Comparison of ENCODE assay signal across 12 cellular contexts in the genomic region with DNA sequence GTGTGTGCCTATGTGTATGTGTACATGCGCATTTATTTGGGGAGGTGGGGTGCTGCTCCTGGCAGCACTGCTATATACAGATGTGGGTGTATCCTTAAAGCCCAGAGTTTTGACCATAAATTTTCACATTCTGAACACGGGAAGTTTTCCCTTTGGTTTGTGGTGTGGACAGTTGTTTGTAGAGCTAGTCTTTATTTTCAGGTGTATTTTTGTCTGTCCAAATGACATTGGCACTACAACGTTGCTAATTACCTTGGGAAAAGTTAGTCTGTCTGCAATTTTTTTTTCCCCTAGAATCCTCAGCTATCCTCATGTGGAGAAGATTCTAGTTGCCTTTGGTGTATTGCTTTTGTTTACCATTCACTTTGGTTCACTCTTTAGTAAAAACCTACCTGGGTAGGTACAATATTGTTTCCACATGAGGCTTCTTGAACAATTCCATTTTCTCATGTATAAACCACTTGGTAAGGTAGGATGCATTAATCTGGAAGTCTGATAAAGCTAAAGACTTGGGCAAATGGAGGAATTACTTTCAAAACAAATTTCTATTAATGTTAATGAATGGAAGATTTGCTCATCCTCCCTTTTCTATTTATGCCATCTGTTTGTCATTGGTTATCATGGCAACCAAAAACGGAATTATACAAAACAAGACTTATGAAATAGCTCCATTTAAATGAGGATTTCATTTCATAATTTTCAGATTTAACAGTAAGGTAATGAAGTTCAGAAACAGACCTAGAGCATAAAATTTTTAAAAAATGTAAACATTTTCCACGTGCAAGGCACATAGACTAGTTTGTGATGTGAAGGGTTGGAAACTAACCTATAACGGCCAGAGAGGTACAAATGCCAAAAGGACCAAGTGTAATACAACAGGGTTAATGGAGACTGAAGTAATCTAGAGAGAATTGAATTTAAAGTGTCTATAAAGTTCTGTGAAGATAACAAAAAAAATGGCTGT. TPM values are rescaled to one million over a fixed set of nuclear protein-coding genes. Genes with fewer than 3 reads are reported as not detected.
DNase-seq lines count a peak whose midpoint lies in the region; ATAC-seq and TF ChIP-seq lines count a peak whose summit lies in the region.
"Had no signal": no experiment of that assay in that cellular context is flagged by ENCODE, and none has a peak within 500 bp of the region (broad histone marks: within the 10 kb centered on the region; RNA-seq: fewer than 3 reads in every experiment).

No MANE protein-coding gene starts in this region.

- POLR2A ChIA-PET in WTC11 (lab: Charles Lee): interaction anchor here (0.6 kb wide), 2 partner anchors 19 to 894 kb away, joined by 6 to 10 read pairs; no protein-coding TSS in a partner anchor

- peak overlapping the region; percentile 6 to 98 (median 96) for H3K27ac ChIP-seq in sigmoid colon
- H3K27ac ChIP-seq: RWPE1 had no signal

- no peak overlapping the region for H3K4me3 Mint-ChIP-seq in WTC11
- H3K4me3 Mint-ChIP-seq in glutamatergic neuron (ENCODE audit: unreplicated experiment): no peak overlapping the region

- intact Hi-C loops in sigmoid colon (cut with DNase I): loop anchor here (10.0 kb wide), 1 partner anchor 548 kb away; no protein-coding TSS in a partner anchor

- ATAC-seq in WTC11 (no peak), HG03460 (IDR thresholded peaks at IDR 0.05; ENCODE audit: unreplicated experiment) (no peak), HG02588 (IDR thresholded peaks at IDR 0.05; ENCODE audit: unreplicated experiment) (no peak)
- ATAC-seq: K562 had no signal

- no peaks in the 10 kb centered on the region for H3K36me3 ChIP-seq in sigmoid colon

- TF ChIP-seq CTCF in WTC11 (IDR thresholded peaks at IDR 0.05) (no peak), sigmoid colon (IDR thresholded peaks at IDR 0.05) (no peak), GM20000 (IDR thresholded peaks at IDR 0.05; ENCODE audit: extremely low read depth, missing control alignments) (no peak), glutamatergic neuron (IDR thresholded peaks at IDR 0.05; ENCODE audit: partially characterized antibody, unreplicated experiment) (no peak)

- 73 to 79% methylated on average over 6 of the region's 6 CpGs for WGBS in sigmoid colon, 2 donors

- peaks cover 27% of the 10 kb centered on the region for H3K36me3 Mint-ChIP-seq in WTC11
- H3K36me3 Mint-ChIP-seq in glutamatergic neuron (ENCODE audit: unreplicated experiment): no peaks in the 10 kb centered on the region

- H3K4me1 ChIP-seq in sigmoid colon: peaks cover 0 to 30% (median 19%) of the 10 kb centered on the region in 4 donors

- H3K4me1 Mint-ChIP-seq in WTC11: peaks cover 52% of the 10 kb centered on the region
- H3K4me1 Mint-ChIP-seq in glutamatergic neuron (ENCODE audit: low read depth, unreplicated experiment): peaks cover 4% of the 10 kb centered on the region

- H3K27me3 ChIP-seq in sigmoid colon: no peaks in the 10 kb centered on the region

- H3K9me3 Mint-ChIP-seq in WTC11: no peaks in the 10 kb centered on the region
- peaks cover 3% of the 10 kb centered on the region for H3K9me3 Mint-ChIP-seq in glutamatergic neuron (ENCODE audit: unreplicated experiment)

- CTCF ChIA-PET in WTC11 (lab: Charles Lee): interaction anchor here (1.2 to 1.6 kb wide), 4 partner anchors 18 to 333 kb away, joined by 3 to 5 read pairs (median 4); no protein-coding TSS in a partner anchor

- TF ChIP-seq POLR2A in sigmoid colon (IDR thresholded peaks at IDR 0.05): no peak

- DNase-seq in GM03348 (ENCODE audit: low spot score) (peak; percentile 8), WTC11 (ENCODE audit: low spot score) (no peak), glomerular endothelial cell (ENCODE audit: extremely low read depth, low read depth, low spot score) (peak; percentile 89), sigmoid colon (no peak), GM20000 (ENCODE audit: low spot score) (no peak), glutamatergic neuron (no peak)
- DNase-seq: activated CD4-positive, alpha-beta T cell treated with anti-CD3 and anti-CD28 coated beads for 1 hour; NCI-H2171 treated with DMSO at 0.1 percent for 48 hours had no signal

- TF ChIP-seq EP300 in sigmoid colon (IDR thresholded peaks at IDR 0.05): no peak

- peak overlapping the region; percentile 11; the same call in 1 of the 2 replicates for H3K27ac Mint-ChIP-seq in WTC11
- H3K27ac Mint-ChIP-seq in glutamatergic neuron (ENCODE audit: unreplicated experiment): no peak overlapping the region

- H3K9me3 ChIP-seq in sigmoid colon: no peaks in the 10 kb centered on the region

- H3K27me3 Mint-ChIP-seq in WTC11 (ENCODE audit: low read depth): no peaks in the 10 kb centered on the region
- peaks cover 5% of the 10 kb centered on the region for H3K27me3 Mint-ChIP-seq in glutamatergic neuron (ENCODE audit: unreplicated experiment)

- H3K4me3 ChIP-seq in sigmoid colon: peak overlapping the region in 1 of 4 donors; percentile 93
- H3K4me3 ChIP-seq: K562 had no signal

TF ChIP-seq in WTC11, 78 proteins besides CTCF, POLR2A, EP300 and RAD21 (continues in another document):
- peak; percentile 78 for TF ChIP-seq ZNF671 (CRISPR knock-in tag; IDR thresholded peaks at IDR 0.05)
- TF ChIP-seq ZNF317 (CRISPR knock-in tag; IDR thresholded peaks at IDR 0.05; ENCODE audit: borderline replicate concordance, low read depth): no peak
- TF ChIP-seq, protein P1, sequence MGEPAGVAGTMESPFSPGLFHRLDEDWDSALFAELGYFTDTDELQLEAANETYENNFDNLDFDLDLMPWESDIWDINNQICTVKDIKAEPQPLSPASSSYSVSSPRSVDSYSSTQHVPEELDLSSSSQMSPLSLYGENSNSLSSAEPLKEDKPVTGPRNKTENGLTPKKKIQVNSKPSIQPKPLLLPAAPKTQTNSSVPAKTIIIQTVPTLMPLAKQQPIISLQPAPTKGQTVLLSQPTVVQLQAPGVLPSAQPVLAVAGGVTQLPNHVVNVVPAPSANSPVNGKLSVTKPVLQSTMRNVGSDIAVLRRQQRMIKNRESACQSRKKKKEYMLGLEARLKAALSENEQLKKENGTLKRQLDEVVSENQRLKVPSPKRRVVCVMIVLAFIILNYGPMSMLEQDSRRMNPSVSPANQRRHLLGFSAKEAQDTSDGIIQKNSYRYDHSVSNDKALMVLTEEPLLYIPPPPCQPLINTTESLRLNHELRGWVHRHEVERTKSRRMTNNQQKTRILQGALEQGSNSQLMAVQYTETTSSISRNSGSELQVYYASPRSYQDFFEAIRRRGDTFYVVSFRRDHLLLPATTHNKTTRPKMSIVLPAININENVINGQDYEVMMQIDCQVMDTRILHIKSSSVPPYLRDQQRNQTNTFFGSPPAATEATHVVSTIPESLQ (CRISPR knock-in tag; IDR thresholded peaks at IDR 0.05): no peak
- peak; percentile 92; the same call in 1 of the 2 replicates for TF ChIP-seq EMX1 (CRISPR knock-in tag; IDR thresholded peaks at IDR 0.05)
- TF ChIP-seq, protein P2, sequence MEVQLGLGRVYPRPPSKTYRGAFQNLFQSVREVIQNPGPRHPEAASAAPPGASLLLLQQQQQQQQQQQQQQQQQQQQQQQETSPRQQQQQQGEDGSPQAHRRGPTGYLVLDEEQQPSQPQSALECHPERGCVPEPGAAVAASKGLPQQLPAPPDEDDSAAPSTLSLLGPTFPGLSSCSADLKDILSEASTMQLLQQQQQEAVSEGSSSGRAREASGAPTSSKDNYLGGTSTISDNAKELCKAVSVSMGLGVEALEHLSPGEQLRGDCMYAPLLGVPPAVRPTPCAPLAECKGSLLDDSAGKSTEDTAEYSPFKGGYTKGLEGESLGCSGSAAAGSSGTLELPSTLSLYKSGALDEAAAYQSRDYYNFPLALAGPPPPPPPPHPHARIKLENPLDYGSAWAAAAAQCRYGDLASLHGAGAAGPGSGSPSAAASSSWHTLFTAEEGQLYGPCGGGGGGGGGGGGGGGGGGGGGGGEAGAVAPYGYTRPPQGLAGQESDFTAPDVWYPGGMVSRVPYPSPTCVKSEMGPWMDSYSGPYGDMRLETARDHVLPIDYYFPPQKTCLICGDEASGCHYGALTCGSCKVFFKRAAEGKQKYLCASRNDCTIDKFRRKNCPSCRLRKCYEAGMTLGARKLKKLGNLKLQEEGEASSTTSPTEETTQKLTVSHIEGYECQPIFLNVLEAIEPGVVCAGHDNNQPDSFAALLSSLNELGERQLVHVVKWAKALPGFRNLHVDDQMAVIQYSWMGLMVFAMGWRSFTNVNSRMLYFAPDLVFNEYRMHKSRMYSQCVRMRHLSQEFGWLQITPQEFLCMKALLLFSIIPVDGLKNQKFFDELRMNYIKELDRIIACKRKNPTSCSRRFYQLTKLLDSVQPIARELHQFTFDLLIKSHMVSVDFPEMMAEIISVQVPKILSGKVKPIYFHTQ (CRISPR knock-in tag; IDR thresholded peaks at IDR 0.05): peak; percentile 60; the same call in 1 of the 2 replicates
- no peak for TF ChIP-seq TCF7 (CRISPR knock-in tag; IDR thresholded peaks at IDR 0.05; ENCODE audit: low read depth)
- TF ChIP-seq ZNF232 (CRISPR knock-in tag; IDR thresholded peaks at IDR 0.05): no peak
- TF ChIP-seq NFATC4 (CRISPR knock-in tag; IDR thresholded peaks at IDR 0.05): 0 out of 2 replicates have a peak, but pooled peaks have one; percentile 7
- TF ChIP-seq, protein P3, sequence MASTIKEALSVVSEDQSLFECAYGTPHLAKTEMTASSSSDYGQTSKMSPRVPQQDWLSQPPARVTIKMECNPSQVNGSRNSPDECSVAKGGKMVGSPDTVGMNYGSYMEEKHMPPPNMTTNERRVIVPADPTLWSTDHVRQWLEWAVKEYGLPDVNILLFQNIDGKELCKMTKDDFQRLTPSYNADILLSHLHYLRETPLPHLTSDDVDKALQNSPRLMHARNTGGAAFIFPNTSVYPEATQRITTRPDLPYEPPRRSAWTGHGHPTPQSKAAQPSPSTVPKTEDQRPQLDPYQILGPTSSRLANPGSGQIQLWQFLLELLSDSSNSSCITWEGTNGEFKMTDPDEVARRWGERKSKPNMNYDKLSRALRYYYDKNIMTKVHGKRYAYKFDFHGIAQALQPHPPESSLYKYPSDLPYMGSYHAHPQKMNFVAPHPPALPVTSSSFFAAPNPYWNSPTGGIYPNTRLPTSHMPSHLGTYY (CRISPR knock-in tag; IDR thresholded peaks at IDR 0.05): peak; percentile 92
- no peak for TF ChIP-seq CREB1 (CRISPR knock-in tag; IDR thresholded peaks at IDR 0.05)
- TF ChIP-seq PRRX2 (CRISPR knock-in tag; IDR thresholded peaks at IDR 0.05): peak; percentile 84

RNA-seq across cellular contexts. Expression of a gene that starts 3.9 kb away (rescaled TPM):
- 67.8 to 75.9 TPM (median 74.7 TPM) in 3 replicates for total RNA-seq in WTC11 (2021)
- total RNA-seq in glomerular endothelial cell: 551 and 1,253 TPM in 2 replicates
- total RNA-seq in sigmoid colon: 100 to 1,000 TPM in 2 of 4 donors, 10 to 100 TPM in 2; 43.5 to 179 (median 93.2) TPM
- 10 to 100 TPM in 2 of 3 donors, 1 to 10 TPM in 1; 7.4 to 39.2 (median 13.2) TPM for polyA plus RNA-seq in sigmoid colon
- total RNA-seq in glutamatergic neuron (ENCODE audit: unreplicated experiment): 1.2 TPM
- polyA plus RNA-seq: K562 had no signal

Comparison
In these comparisons a context has a peak if more than half of its experiments do, and no peak if none do; other contexts are left out.
1. DNase-seq: peak in GM03348 (single experiment) and glomerular endothelial cell (single experiment); none in WTC11 (single experiment), sigmoid colon (single experiment), GM20000 (single experiment) and glutamatergic neuron (single experiment).
2. RNA of a gene that starts 3.9 kb away (total RNA-seq): 551 to 1,253 TPM in glomerular endothelial cell, 43.5 to 179 TPM in sigmoid colon and 67.8 to 75.9 TPM in WTC11; 1.2 TPM in glutamatergic neuron (single experiment); every median in the first group is over 10 times any median in the second.